10 cellular contexts compared by ENCODE assay signal in genomic region chr2:234502285-234502918, GRCh38. TPM values are rescaled to one million over a fixed set of nuclear protein-coding genes. Genes with fewer than 3 reads are reported as not detected.
A peak's percentile ranks its signal among the peaks of the same experiment; 100 is the strongest.
DNase-seq lines count a peak whose midpoint lies in the region; ATAC-seq and TF ChIP-seq lines count a peak whose summit lies in the region.
"Had no signal": no experiment of that assay in that cellular context is flagged by ENCODE, and none has a peak within 500 bp of the region (broad histone marks: within the 10 kb centered on the region; RNA-seq: fewer than 3 reads in every experiment).

No MANE protein-coding gene starts in this region.

- H3K36me3 Mint-ChIP-seq in activated T-cell treated with anti-CD3 and anti-CD28 coated beads, Interleukin-2, amount 50 U/mL, for 4 hours (ENCODE audit: insufficient read depth), result no peaks in the 10 kb centered on the region

- peaks cover 0 to 6% of the 10 kb centered on the region in 2 experiments; a peak in 2 of 4 replicates for H3K4me1 ChIP-seq in SK-N-SH (ENCODE audit: control insufficient read depth in 1 of 2, insufficient read depth in 2 of 2, low read depth in 1 of 2, low read length in 1 of 2)
- H3K4me1 ChIP-seq in hepatocyte (ENCODE audit: insufficient read depth), result no peaks in the 10 kb centered on the region
- peaks cover 0 to 3% (median 0%) of the 10 kb centered on the region in 3 donors for H3K4me1 ChIP-seq in gastroesophageal sphincter
- H3K4me1 ChIP-seq: prostate gland had no signal

- no peak for TF ChIP-seq POLR2A in gastroesophageal sphincter (IDR thresholded peaks at IDR 0.05)

- H3K4me1 Mint-ChIP-seq in activated T-cell treated with anti-CD3 and anti-CD28 coated beads, Interleukin-2, amount 50 U/mL, for 4 hours (ENCODE audit: low read depth), result peaks cover 31% of the 10 kb centered on the region

- H2AFZ ChIP-seq in SK-N-SH (ENCODE audit: low read depth), result no peak overlapping the region
- no peak overlapping the region for H2AFZ ChIP-seq in hepatocyte

- no peak overlapping the region for H3K4me3 Mint-ChIP-seq in activated T-cell treated with anti-CD3 and anti-CD28 coated beads, Interleukin-2, amount 50 U/mL, for 4 hours
- H3K4me3 Mint-ChIP-seq: activated CD4-positive, alpha-beta T cell treated with anti-CD3 and anti-CD28 coated beads, Interleukin-2, amount 10 ng/mL, durations not matched to agents 7 days and 5 days had no signal

- H3K27ac ChIP-seq in SK-N-SH (ENCODE audit: low read depth in 2 of 2, low read length in 1 of 2) (peak overlapping the region; percentile 41 to 50; a peak in 3 of 4 replicates), hepatocyte (no peak overlapping the region), gastroesophageal sphincter (no peak overlapping the region)
- H3K27ac ChIP-seq: prostate gland had no signal

- POLR2A ChIA-PET in SK-N-SH (lab: Yijun Ruan, JAX), result no interaction called here

- H3K27me3 Mint-ChIP-seq in activated T-cell treated with anti-CD3 and anti-CD28 coated beads, Interleukin-2, amount 50 U/mL, for 4 hours (ENCODE audit: low read depth), result peaks cover 5% of the 10 kb centered on the region

- TF ChIP-seq EP300 in SK-N-SH (IDR thresholded peaks at IDR 0.05; ENCODE audit: borderline replicate concordance in 1 of 2, low read depth in 1 of 2, low read length in 1 of 2), result peak in 1 of 2 experiments; percentile 57; a peak in 1 of 4 replicates
- no peak for TF ChIP-seq EP300 in gastroesophageal sphincter (IDR thresholded peaks at IDR 0.05)

- no peaks in the 10 kb centered on the region for H3K9me2 ChIP-seq in SK-N-SH
- H3K9me2 ChIP-seq in hepatocyte (replicated peaks; ENCODE audit: insufficient read depth), result no peaks in the 10 kb centered on the region

- TF ChIP-seq CTCF in SK-N-SH (IDR thresholded peaks at IDR 0.05) (no peak), hepatocyte (IDR thresholded peaks at IDR 0.05; ENCODE audit: poor library complexity) (no peak), gastroesophageal sphincter (IDR thresholded peaks at IDR 0.05) (no peak)

- peaks cover 14% of the 10 kb centered on the region for H3F3A ChIP-seq in SK-N-SH (replicated peaks; ENCODE audit: insufficient read depth)

- H3K4me3 ChIP-seq in SK-N-SH (ENCODE audit: low read depth in 2 of 2, low read length in 1 of 2) (no peak overlapping the region), hepatocyte (no peak overlapping the region), gastroesophageal sphincter (no peak overlapping the region)
- H3K4me3 ChIP-seq: prostate gland had no signal

- DNase-seq in COLO829 (ENCODE audit: low spot score), result peak; percentile 75
- DNase-seq in NCI-H1105 (lab: John Stamatoyannopoulos, UW), result peak; percentile 55
- no peak for DNase-seq in SK-N-SH
- DNase-seq in hepatocyte (ENCODE audit: low spot score), result peak; percentile 12
- no peak for DNase-seq in stimulated activated CD4-positive, alpha-beta T cell treated with anti-CD3 and anti-CD28 coated beads, Interleukin-2, amount 100 ng/mL, for 48 hours
- no peak for DNase-seq in activated T-cell treated with anti-CD3 and anti-CD28 coated beads, Interleukin-2, amount 50 U/mL, for 4 hours
- no peak for DNase-seq in T-helper 9 cell
- DNase-seq: activated CD4-positive, alpha-beta T cell treated with anti-CD3 and anti-CD28 coated beads, Interleukin-2, amount 10 ng/mL, durations not matched to agents 7 days and 5 days had no signal

- TF ChIP-seq RAD21 in SK-N-SH (IDR thresholded peaks at IDR 0.05; ENCODE audit: low read length), result no peak

- no peak for ATAC-seq in gastroesophageal sphincter
- no peak for ATAC-seq in activated T-cell treated with anti-CD3 and anti-CD28 coated beads, Interleukin-2, amount 50 U/mL, for 4 hours

- H3K9me3 ChIP-seq in SK-N-SH (no peaks in the 10 kb centered on the region), hepatocyte (ENCODE audit: low read depth) (no peaks in the 10 kb centered on the region), gastroesophageal sphincter (no peaks in the 10 kb centered on the region)
- H3K9me3 ChIP-seq: prostate gland had no signal

- no peak overlapping the region for H3K9ac ChIP-seq in SK-N-SH

- H3K79me2 ChIP-seq in SK-N-SH (ENCODE audit: insufficient read depth), result no peaks in the 10 kb centered on the region
- H3K79me2 ChIP-seq in hepatocyte, result no peaks in the 10 kb centered on the region

- no peaks in the 10 kb centered on the region for H4K20me1 ChIP-seq in SK-N-SH (ENCODE audit: insufficient read depth)
- H4K20me1 ChIP-seq in hepatocyte (ENCODE audit: insufficient read depth, poor library complexity, severe bottlenecking), result no peaks in the 10 kb centered on the region

- H3K36me3 ChIP-seq in SK-N-SH (replicated peaks in 1 of 2; ENCODE audit: control insufficient read depth in 1 of 2, insufficient read depth in 2 of 2, low read length in 1 of 2) (no peaks in the 10 kb centered on the region), hepatocyte (replicated peaks; ENCODE audit: insufficient read depth, low read depth) (no peaks in the 10 kb centered on the region), gastroesophageal sphincter (no peaks in the 10 kb centered on the region)
- H3K36me3 ChIP-seq: prostate gland had no signal

- H3K9me3 Mint-ChIP-seq in activated T-cell treated with anti-CD3 and anti-CD28 coated beads, Interleukin-2, amount 50 U/mL, for 4 hours, result no peaks in the 10 kb centered on the region
- H3K9me3 Mint-ChIP-seq: activated CD4-positive, alpha-beta T cell treated with anti-CD3 and anti-CD28 coated beads, Interleukin-2, amount 10 ng/mL, durations not matched to agents 7 days and 5 days had no signal

- H3K4me2 ChIP-seq in SK-N-SH (peak overlapping the region; percentile 38), hepatocyte (no peak overlapping the region)

- CTCF ChIA-PET in SK-N-SH (lab: Yijun Ruan, JAX), result interaction anchor here (0.7 to 4.2 kb wide), 7 partner anchors 10 to 614 kb away, joined by 3 to 55 read pairs (median 5); no protein-coding TSS in a partner anchor

- H3K27me3 ChIP-seq in SK-N-SH (ENCODE audit: insufficient read depth) (no peaks in the 10 kb centered on the region), hepatocyte (no peaks in the 10 kb centered on the region), gastroesophageal sphincter (no peaks in the 10 kb centered on the region)

- 42% methylated on average over 3 of the region's 3 CpGs for WGBS in SK-N-SH (ENCODE audit: low lambda C conversion rate)
- 54% methylated on average over 3 of the region's 3 CpGs for WGBS in hepatocyte (ENCODE audit: low lambda C conversion rate, missing lambda C conversion rate)
- 48 to 70% methylated on average over 1 to 3 of the region's 3 CpGs for WGBS in gastroesophageal sphincter (ENCODE audit: low coverage in 1 of 2), 2 donors

TF ChIP-seq in SK-N-SH, 30 proteins besides CTCF, POLR2A, EP300 and RAD21 (continues in another document):
- TF ChIP-seq JUND (IDR thresholded peaks at IDR 0.05) (peak; percentile 87), TCF12 (IDR thresholded peaks at IDR 0.05) (peak; percentile 71), ZBTB33 (IDR thresholded peaks at IDR 0.05; ENCODE audit: borderline replicate concordance, low read depth) (peak; percentile 78), NFIC (IDR thresholded peaks at IDR 0.05; ENCODE audit: borderline replicate concordance) (no peak), GABPA (IDR thresholded peaks at IDR 0.05; ENCODE audit: low read depth) (no peak), PBX3 (IDR thresholded peaks at IDR 0.05) (peak; percentile 91), POLR2AphosphoS5 (IDR thresholded peaks at IDR 0.05; ENCODE audit: low read depth, low read length) (peak; percentile 33; the same call in 1 of the 2 replicates)

RNA-seq across cellular contexts. Expression of gene ARL4C, which starts 5.5 kb away (rescaled TPM):
- 20.6 and 24.0 TPM in 2 replicates for polyA plus RNA-seq in SK-N-SH (2012; rRNA removed)
- 22.6 and 24.1 TPM in 2 replicates for polyA plus RNA-seq in SK-N-SH (2012; cell fraction: cytosol; rRNA removed)
- 12.1 and 13.3 TPM in 2 replicates for polyA plus RNA-seq in SK-N-SH (2012; cell fraction: nucleus; rRNA removed)
- total RNA-seq in hepatocyte, result 14.6 and 15.9 TPM in 2 replicates
- 30.0 and 40.3 TPM in 2 replicates for polyA plus RNA-seq in hepatocyte
- total RNA-seq in gastroesophageal sphincter, result 10 to 100 TPM in 1 of 4 donors, 1 to 10 TPM in 3; 3.7 to 12.7 (median 7.2) TPM
- total RNA-seq in activated T-cell treated with anti-CD3 and anti-CD28 coated beads, Interleukin-2, amount 50 U/mL, for 4 hours, result 10 to 100 TPM; 10.4 to 24.2 (median 23.7) TPM

Comparison
In these comparisons a context has a peak if more than half of its experiments do, and no peak if none do; other contexts are left out.
1. DNase-seq: peak in COLO829 (single experiment), NCI-H1105 (single experiment) and hepatocyte (single experiment); none in SK-N-SH (single experiment), stimulated activated CD4-positive, alpha-beta T cell treated with anti-CD3 and anti-CD28 coated beads, Interleukin-2, amount 100 ng/mL, for 48 hours (0 of 2), activated T-cell treated with anti-CD3 and anti-CD28 coated beads, Interleukin-2, amount 50 U/mL, for 4 hours (single experiment) and T-helper 9 cell (single experiment).
2. H3K27ac ChIP-seq: peak in SK-N-SH (2 of 2); none in hepatocyte (single experiment) and gastroesophageal sphincter (0 of 4).